2 cellular contexts compared by ENCODE assay signal in genomic region chr12:108772896-108773797, GRCh38.
A peak's percentile ranks its signal among the peaks of the same experiment; 100 is the strongest.
TF ChIP-seq lines count a peak whose summit lies in the region.

No MANE protein-coding gene starts in this region.

TF ChIP-seq in HEK293, 187 proteins besides CTCF, POLR2A, EP300 and RAD21 (continued from another document):
- TF ChIP-seq, protein P1, sequence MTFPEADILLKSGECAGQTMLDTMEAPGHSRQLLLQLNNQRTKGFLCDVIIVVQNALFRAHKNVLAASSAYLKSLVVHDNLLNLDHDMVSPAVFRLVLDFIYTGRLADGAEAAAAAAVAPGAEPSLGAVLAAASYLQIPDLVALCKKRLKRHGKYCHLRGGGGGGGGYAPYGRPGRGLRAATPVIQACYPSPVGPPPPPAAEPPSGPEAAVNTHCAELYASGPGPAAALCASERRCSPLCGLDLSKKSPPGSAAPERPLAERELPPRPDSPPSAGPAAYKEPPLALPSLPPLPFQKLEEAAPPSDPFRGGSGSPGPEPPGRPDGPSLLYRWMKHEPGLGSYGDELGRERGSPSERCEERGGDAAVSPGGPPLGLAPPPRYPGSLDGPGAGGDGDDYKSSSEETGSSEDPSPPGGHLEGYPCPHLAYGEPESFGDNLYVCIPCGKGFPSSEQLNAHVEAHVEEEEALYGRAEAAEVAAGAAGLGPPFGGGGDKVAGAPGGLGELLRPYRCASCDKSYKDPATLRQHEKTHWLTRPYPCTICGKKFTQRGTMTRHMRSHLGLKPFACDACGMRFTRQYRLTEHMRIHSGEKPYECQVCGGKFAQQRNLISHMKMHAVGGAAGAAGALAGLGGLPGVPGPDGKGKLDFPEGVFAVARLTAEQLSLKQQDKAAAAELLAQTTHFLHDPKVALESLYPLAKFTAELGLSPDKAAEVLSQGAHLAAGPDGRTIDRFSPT (tag by site-specific recombination; IDR thresholded peaks at IDR 0.05) = no peak
- TF ChIP-seq, protein P2, sequence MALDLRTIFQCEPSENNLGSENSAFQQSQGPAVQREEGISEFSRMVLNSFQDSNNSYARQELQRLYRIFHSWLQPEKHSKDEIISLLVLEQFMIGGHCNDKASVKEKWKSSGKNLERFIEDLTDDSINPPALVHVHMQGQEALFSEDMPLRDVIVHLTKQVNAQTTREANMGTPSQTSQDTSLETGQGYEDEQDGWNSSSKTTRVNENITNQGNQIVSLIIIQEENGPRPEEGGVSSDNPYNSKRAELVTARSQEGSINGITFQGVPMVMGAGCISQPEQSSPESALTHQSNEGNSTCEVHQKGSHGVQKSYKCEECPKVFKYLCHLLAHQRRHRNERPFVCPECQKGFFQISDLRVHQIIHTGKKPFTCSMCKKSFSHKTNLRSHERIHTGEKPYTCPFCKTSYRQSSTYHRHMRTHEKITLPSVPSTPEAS (tag by site-specific recombination; IDR thresholded peaks at IDR 0.05) = peak; percentile 59
- TF ChIP-seq, protein P3, sequence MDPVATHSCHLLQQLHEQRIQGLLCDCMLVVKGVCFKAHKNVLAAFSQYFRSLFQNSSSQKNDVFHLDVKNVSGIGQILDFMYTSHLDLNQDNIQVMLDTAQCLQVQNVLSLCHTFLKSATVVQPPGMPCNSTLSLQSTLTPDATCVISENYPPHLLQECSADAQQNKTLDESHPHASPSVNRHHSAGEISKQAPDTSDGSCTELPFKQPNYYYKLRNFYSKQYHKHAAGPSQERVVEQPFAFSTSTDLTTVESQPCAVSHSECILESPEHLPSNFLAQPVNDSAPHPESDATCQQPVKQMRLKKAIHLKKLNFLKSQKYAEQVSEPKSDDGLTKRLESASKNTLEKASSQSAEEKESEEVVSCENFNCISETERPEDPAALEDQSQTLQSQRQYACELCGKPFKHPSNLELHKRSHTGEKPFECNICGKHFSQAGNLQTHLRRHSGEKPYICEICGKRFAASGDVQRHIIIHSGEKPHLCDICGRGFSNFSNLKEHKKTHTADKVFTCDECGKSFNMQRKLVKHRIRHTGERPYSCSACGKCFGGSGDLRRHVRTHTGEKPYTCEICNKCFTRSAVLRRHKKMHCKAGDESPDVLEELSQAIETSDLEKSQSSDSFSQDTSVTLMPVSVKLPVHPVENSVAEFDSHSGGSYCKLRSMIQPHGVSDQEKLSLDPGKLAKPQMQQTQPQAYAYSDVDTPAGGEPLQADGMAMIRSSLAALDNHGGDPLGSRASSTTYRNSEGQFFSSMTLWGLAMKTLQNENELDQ (tag by site-specific recombination; IDR thresholded peaks at IDR 0.05; ENCODE audit: low read depth) = no peak
- TF ChIP-seq ZNF366 (tag by site-specific recombination; conservative IDR thresholded peaks at IDR 0.05) = no peak
- TF ChIP-seq ZNF341 (tag by site-specific recombination; IDR thresholded peaks at IDR 0.05; ENCODE audit: low read depth) = peak; percentile 33; the same call in 1 of the 2 replicates
- TF ChIP-seq, protein P4, sequence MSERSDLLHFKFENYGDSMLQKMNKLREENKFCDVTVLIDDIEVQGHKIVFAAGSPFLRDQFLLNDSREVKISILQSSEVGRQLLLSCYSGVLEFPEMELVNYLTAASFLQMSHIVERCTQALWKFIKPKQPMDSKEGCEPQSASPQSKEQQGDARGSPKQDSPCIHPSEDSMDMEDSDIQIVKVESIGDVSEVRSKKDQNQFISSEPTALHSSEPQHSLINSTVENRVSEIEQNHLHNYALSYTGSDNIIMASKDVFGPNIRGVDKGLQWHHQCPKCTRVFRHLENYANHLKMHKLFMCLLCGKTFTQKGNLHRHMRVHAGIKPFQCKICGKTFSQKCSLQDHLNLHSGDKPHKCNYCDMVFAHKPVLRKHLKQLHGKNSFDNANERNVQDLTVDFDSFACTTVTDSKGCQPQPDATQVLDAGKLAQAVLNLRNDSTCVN (tag by site-specific recombination; optimal IDR thresholded peaks at IDR 0.05) = peak; percentile 22
- TF ChIP-seq SP2 (tag by site-specific recombination; IDR thresholded peaks at IDR 0.05) = no peak
- TF ChIP-seq HOXC10 (CRISPR knock-in tag; IDR thresholded peaks at IDR 0.05) = no peak
- no peak for TF ChIP-seq ZNF146 (tag by site-specific recombination; IDR thresholded peaks at IDR 0.05)

TF ChIP-seq in K562, 482 proteins besides CTCF, POLR2A, EP300 and RAD21 (continued from another document):
- peak; percentile 39; the same call in 1 of the 2 replicates for TF ChIP-seq NFRKB (IDR thresholded peaks at IDR 0.05; ENCODE audit: low read depth)
- peak in 1 of 2 experiments; percentile 61; a peak in 1 of 4 replicates for TF ChIP-seq KDM1A (IDR thresholded peaks at IDR 0.05)
- TF ChIP-seq, protein P5, sequence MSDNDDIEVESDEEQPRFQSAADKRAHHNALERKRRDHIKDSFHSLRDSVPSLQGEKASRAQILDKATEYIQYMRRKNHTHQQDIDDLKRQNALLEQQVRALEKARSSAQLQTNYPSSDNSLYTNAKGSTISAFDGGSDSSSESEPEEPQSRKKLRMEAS (CRISPR knock-in tag; IDR thresholded peaks at IDR 0.05) = peak; percentile 37; the same call in 1 of the 2 replicates
- 0 out of 4 replicates have a peak, but pooled peaks of 1 of the 2 experiments have one; percentile 12 for TF ChIP-seq HDAC1 (IDR thresholded peaks at IDR 0.05)
